ENCODE assay signal across 22 cellular contexts in the genomic region with DNA sequence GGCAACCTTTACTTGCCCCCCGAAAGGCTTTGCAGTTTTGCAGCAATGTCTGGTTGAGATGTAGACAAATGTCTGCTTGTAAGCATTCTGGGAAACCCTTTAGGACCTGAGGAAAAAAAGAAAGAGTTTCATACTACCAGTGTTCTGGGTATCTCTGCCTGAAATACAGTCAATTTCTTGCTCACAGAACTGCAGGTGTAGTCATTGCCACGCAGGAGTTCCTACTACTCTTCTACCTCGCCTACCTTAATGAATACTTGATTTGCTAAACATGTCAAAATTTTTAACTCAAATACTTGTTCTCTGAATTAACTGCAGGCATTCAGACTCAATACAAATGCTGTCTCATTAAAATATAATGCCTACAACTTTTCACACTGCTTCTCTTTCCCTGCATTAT.
"Had no signal": no experiment of that assay in that cellular context is flagged by ENCODE, and none has a peak within 500 bp of the region (broad histone marks: within the 10 kb centered on the region; RNA-seq: fewer than 3 reads in every experiment).

No MANE protein-coding gene starts in this region.

- DNase-seq: stimulated activated CD4-positive, alpha-beta T cell treated with anti-CD3 and anti-CD28 coated beads, Interleukin-2, amount 100 ng/mL, for 48 hours; stimulated activated CD4-positive, alpha-beta T cell treated with anti-CD3 and anti-CD28 coated beads, Interleukin-4, amount 100 ng/mL, for 1 hour; stimulated activated CD4-positive, alpha-beta T cell treated with anti-CD3 and anti-CD28 coated beads, Interleukin-4, amount 100 ng/mL, for 24 hours; stimulated activated CD4-positive, alpha-beta T cell treated with anti-CD3 and anti-CD28 coated beads, Interleukin-4, amount 100 ng/mL, for 4 hours; stimulated activated CD8-positive, alpha-beta memory T cell treated with anti-CD3 and anti-CD28 coated beads, Interleukin-4, amount 100 ng/mL, for 48 hours; stimulated activated naive B cell treated with anti-CD40 and anti-IgM and Interleukin-4, amounts not matched to agents 10 μg/mL and 1 μg/mL and 100 μg/mL, for 72 hours; stimulated activated naive CD4-positive, alpha-beta T cell; stimulated activated naive CD4-positive, alpha-beta T cell treated with Interleukin-2 at 50 U/mL for 16 hours; stimulated activated naive CD8-positive, alpha-beta T cell treated with anti-CD3 and anti-CD28 coated beads, Interleukin-15, amount 100 ng/mL, for 72 hours; stimulated activated naive CD8-positive, alpha-beta T cell treated with anti-CD3 and anti-CD28 coated beads, Interleukin-15, Interleukin-2, amounts not matched to agents 100 U/mL and 50 U/mL, for 24 hours; stomach; substantia nigra; testis; thyroid gland; tibial artery; transverse colon; trophoblast cell; upper lobe of left lung; upper lobe of right lung; uterus had no signal

- ATAC-seq: stimulated activated effector memory CD8-positive, alpha-beta T cell treated with anti-CD3 and anti-CD28 coated beads, Interleukin-12 subunit alpha, Interleukin-12 subunit beta, amount 100 ng/mL, for 72 hours; stimulated activated memory B cell treated with anti-CD40 and anti-IgM and Interleukin-4, amounts not matched to agents 10 μg/mL and 1 μg/mL and 100 μg/mL, for 72 hours; stimulated activated naive B cell treated with anti-CD40 and anti-IgM and Interleukin-4, amounts not matched to agents 10 μg/mL and 1 μg/mL and 100 μg/mL, for 72 hours; stimulated activated naive CD8-positive, alpha-beta T cell treated with anti-CD3 and anti-CD28 coated beads, Interleukin-15, amount 100 ng/mL, for 72 hours; stimulated activated naive CD8-positive, alpha-beta T cell treated with anti-CD3 and anti-CD28 coated beads, Interleukin-15, Interleukin-2, amounts not matched to agents 100 U/mL and 50 U/mL, for 24 hours; upper lobe of right lung had no signal
